Comparison of ENCODE assay signal across 7 cellular contexts in genomic region chr19:4938461-4938860, GRCh38. TPM values are rescaled to one million over a fixed set of nuclear protein-coding genes. Genes with fewer than 3 reads are reported as not detected.
"Had no signal": no experiment of that assay in that cellular context is flagged by ENCODE, and none has a peak within 500 bp of the region (broad histone marks: within the 10 kb centered on the region; RNA-seq: fewer than 3 reads in every experiment).

No MANE protein-coding gene starts in this region.

RNA-seq across cellular contexts. Expression of gene ARRDC5, which starts 35.8 kb away (rescaled TPM):
- total RNA-seq: LHCN-M2, MCF 10A, NCI-H460, PC-3, Right ventricle myocardium inferior, SJCRH30, SK-MEL-5 had no signal
